20 cellular contexts compared by ENCODE assay signal in the genomic region with DNA sequence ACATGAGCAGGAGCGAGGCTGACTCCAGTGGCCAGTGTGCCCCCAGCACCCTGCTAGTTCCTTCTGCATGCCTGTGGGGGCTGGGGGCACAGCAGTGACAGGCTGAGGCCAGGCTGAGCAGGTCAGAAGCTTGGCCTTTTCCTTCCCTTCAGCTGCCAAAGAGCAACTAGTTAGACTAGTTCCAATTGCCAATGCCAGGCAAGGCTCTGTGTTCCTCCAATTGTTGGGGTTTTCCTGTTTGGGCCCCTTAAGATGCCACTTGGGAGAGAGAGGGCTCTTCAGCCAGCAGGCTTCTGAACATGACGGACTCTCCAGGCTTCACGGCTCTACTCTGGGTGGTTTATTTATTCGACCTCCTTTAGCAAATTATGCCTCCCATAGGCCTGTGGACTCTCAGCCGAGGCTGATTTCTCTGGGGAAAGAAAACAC.
DNase-seq lines count a peak whose midpoint lies in the region; ATAC-seq and TF ChIP-seq lines count a peak whose summit lies in the region.
"Had no signal": no experiment of that assay in that cellular context is flagged by ENCODE, and none has a peak within 500 bp of the region (broad histone marks: within the 10 kb centered on the region; RNA-seq: fewer than 3 reads in every experiment).

No MANE protein-coding gene starts in this region.

- TF ChIP-seq CTCF in lower lobe of right lung (IDR thresholded peaks at IDR 0.05) (no peak), suprapubic skin (IDR thresholded peaks at IDR 0.05) (no peak)

- no peaks in the 10 kb centered on the region for H3K9me3 ChIP-seq in lower lobe of right lung
- no peaks in the 10 kb centered on the region for H3K9me3 ChIP-seq in suprapubic skin
- H3K9me3 ChIP-seq: adrenal gland, BLaER1, tibial nerve had no signal

- peak; percentile 53 for DNase-seq in NCI-H2029 treated with DMSO at 0.1 percent for 48 hours (lab: John Stamatoyannopoulos, UW)
- DNase-seq in NCI-H2029 (lab: John Stamatoyannopoulos, UW), result no peak
- DNase-seq in NCI-H2107 treated with DMSO at 0.1 percent for 48 hours (lab: John Stamatoyannopoulos, UW; ENCODE audit: unreplicated experiment), result peak; percentile 70
- peak; percentile 66 for DNase-seq in lower lobe of right lung
- no peak for DNase-seq in suprapubic skin (ENCODE audit: low spot score in 2 of 2)
- DNase-seq: activated CD4-positive, alpha-beta T cell treated with anti-CD3 and anti-CD28 coated beads, Interleukin-2, amount 10 ng/mL, durations not matched to agents 7 days and 5 days; activated effector memory CD4-positive, alpha-beta T cell treated with anti-CD3 and anti-CD28 coated beads, Interleukin-2, amount 50 U/mL, for 16 hours; adrenal gland; GF-D8; H7; kidney glomerular epithelial cell; NCI-H526 treated with DMSO at 0.1 percent for 48 hours; right cardiac atrium; T-cell had no signal

- H3K4me1 ChIP-seq in lower lobe of right lung (peaks cover 14% of the 10 kb centered on the region), suprapubic skin (peaks cover 23% of the 10 kb centered on the region)
- H3K4me1 ChIP-seq: adrenal gland, BLaER1, tibial nerve had no signal

- ATAC-seq in lower lobe of right lung (peak; percentile 93 to 96), GM19351 (IDR thresholded peaks at IDR 0.05; ENCODE audit: unreplicated experiment) (no peak), HG02610 (IDR thresholded peaks at IDR 0.05; ENCODE audit: unreplicated experiment) (no peak), HG02852 (IDR thresholded peaks at IDR 0.05; ENCODE audit: unreplicated experiment) (no peak)
- ATAC-seq: GM12878 had no signal

- no peak for TF ChIP-seq POLR2A in suprapubic skin (IDR thresholded peaks at IDR 0.05)

- WGBS in suprapubic skin, result 51% methylated on average over 5 of the region's 5 CpGs

- intact Hi-C loops in lower lobe of right lung (cut with DNase I), result no loop called here

- peak overlapping the region; percentile 46 for H3K27ac ChIP-seq in lower lobe of right lung
- peak overlapping the region; percentile 65 for H3K27ac ChIP-seq in suprapubic skin
- H3K27ac ChIP-seq: adrenal gland, BLaER1, tibial nerve had no signal

- TF ChIP-seq EP300 in suprapubic skin (IDR thresholded peaks at IDR 0.05), result no peak

- H3K4me3 ChIP-seq in lower lobe of right lung, result no peak overlapping the region
- H3K4me3 ChIP-seq in suprapubic skin, result no peak overlapping the region
- H3K4me3 ChIP-seq: adrenal gland, BLaER1, GM12878, tibial nerve had no signal

- no peaks in the 10 kb centered on the region for H3K36me3 ChIP-seq in lower lobe of right lung
- no peaks in the 10 kb centered on the region for H3K36me3 ChIP-seq in suprapubic skin
- H3K36me3 ChIP-seq: adrenal gland, BLaER1, tibial nerve had no signal

- no peaks in the 10 kb centered on the region for H3K27me3 ChIP-seq in lower lobe of right lung (ENCODE audit: low read depth)
- H3K27me3 ChIP-seq in suprapubic skin, result no peaks in the 10 kb centered on the region
- H3K27me3 ChIP-seq: adrenal gland, BLaER1, tibial nerve had no signal

Comparison
In these comparisons a context has a peak if more than half of its experiments do, and no peak if none do; other contexts are left out.
1. DNase-seq: peak in NCI-H2029 treated with DMSO at 0.1 percent for 48 hours (single experiment), NCI-H2107 treated with DMSO at 0.1 percent for 48 hours (single experiment) and lower lobe of right lung (single experiment); none in NCI-H2029 (single experiment) and suprapubic skin (0 of 2).
2. ATAC-seq: peak in lower lobe of right lung (2 of 2); none in GM19351 (single experiment), HG02610 (single experiment) and HG02852 (single experiment).